ENCODE assay signal across 23 cellular contexts in genomic region chr10:34217524-34217923, GRCh38.
DNase-seq lines count a peak whose midpoint lies in the region; FAIRE-seq and TF ChIP-seq lines count a peak whose summit lies in the region.
"Had no signal": no experiment of that assay in that cellular context is flagged by ENCODE, and none has a peak within 500 bp of the region (broad histone marks: within the 10 kb centered on the region; RNA-seq: fewer than 3 reads in every experiment).

No MANE protein-coding gene starts in this region.

- no peak overlapping the region for H3K4me3 ChIP-seq in Caco-2 (ENCODE audit: low read depth, low read length)
- no peak overlapping the region for H3K4me3 ChIP-seq in bronchial epithelial cell (ENCODE audit: low read depth, low read length)
- H3K4me3 ChIP-seq in mesenchymal stem cell (ENCODE audit: insufficient read depth in 1 of 2, low read depth in 1 of 2, low read length in 2 of 2), result no peak overlapping the region
- no peak overlapping the region for H3K4me3 ChIP-seq in hepatocyte

- no TSS peak for BruUV-seq in Caco-2 (replicated peaks; lab: Mats Ljungman, UMichigan)

- H2BK120ac ChIP-seq in mesenchymal stem cell (ENCODE audit: low read depth, low read length), result no peak overlapping the region

- no peak overlapping the region for H3K4me3 Mint-ChIP-seq in Caco-2 (ENCODE audit: unreplicated experiment)
- H3K4me3 Mint-ChIP-seq: CD14-positive monocyte, IgD-negative memory B cell had no signal

- peak overlapping the region; percentile 91 for H4K91ac ChIP-seq in mesenchymal stem cell (ENCODE audit: low read length)

- H2BK12ac ChIP-seq in mesenchymal stem cell (ENCODE audit: low read length in 2 of 2), result peak overlapping the region; percentile 44 to 93

- peaks cover 3% of the 10 kb centered on the region for H3K9me3 Mint-ChIP-seq in Caco-2 (ENCODE audit: unreplicated experiment)
- H3K9me3 Mint-ChIP-seq: CD14-positive monocyte had no signal

- H3K9me3 ChIP-seq in Caco-2, result peaks cover 10% of the 10 kb centered on the region; the same call in 1 of the 2 replicates
- H3K9me3 ChIP-seq in mesenchymal stem cell (ENCODE audit: control insufficient read depth, low read length), result no peaks in the 10 kb centered on the region
- no peaks in the 10 kb centered on the region for H3K9me3 ChIP-seq in hepatocyte (ENCODE audit: low read depth)

- CTCF ChIA-PET in Caco-2 (lab: Charles Lee), result no interaction called here

- H3K79me1 ChIP-seq in mesenchymal stem cell (replicated peaks; ENCODE audit: low read length, poor library complexity, severe bottlenecking), result peaks cover 36% of the 10 kb centered on the region

- FAIRE-seq in bronchial epithelial cell (lab: Jason Lieb, UNC), result no peak
- FAIRE-seq: GM19239 had no signal

- TF ChIP-seq CTCF in Caco-2 (IDR thresholded peaks at IDR 0.05; ENCODE audit: insufficient read depth in 1 of 2, low read depth in 1 of 2, low read length in 1 of 2, severe bottlenecking in 1 of 2, unreplicated experiment in 1 of 2) (no peak), bronchial epithelial cell (IDR thresholded peaks at IDR 0.05; ENCODE audit: insufficient read depth, low read length, severe bottlenecking) (no peak), hepatocyte (IDR thresholded peaks at IDR 0.05; ENCODE audit: poor library complexity) (no peak)

- peak overlapping the region; percentile 10 for H3K27ac Mint-ChIP-seq in Caco-2 (ENCODE audit: unreplicated experiment)
- H3K27ac Mint-ChIP-seq: CD14-positive monocyte, IgD-negative memory B cell had no signal

- no peak overlapping the region for H2BK15ac ChIP-seq in mesenchymal stem cell (ENCODE audit: low read depth, poor library complexity, severe bottlenecking)

- peak overlapping the region; percentile 64 for H4K8ac ChIP-seq in mesenchymal stem cell (ENCODE audit: low read length)

- WGBS in mesenchymal stem cell, result 93% methylated on average over 7 of the region's 7 CpGs
- 88% methylated on average over 7 of the region's 7 CpGs for WGBS in hepatocyte (ENCODE audit: low lambda C conversion rate, missing lambda C conversion rate)

- H3K18ac ChIP-seq in mesenchymal stem cell (ENCODE audit: low read depth in 1 of 2, low read length in 2 of 2), result peak overlapping the region; percentile 69 to 96

- no peak overlapping the region for H3K4me2 ChIP-seq in mesenchymal stem cell (ENCODE audit: low read length, poor library complexity, severe bottlenecking)
- H3K4me2 ChIP-seq in hepatocyte, result no peak overlapping the region

- DNase-seq in Caco-2 (peak; percentile 56 to 61), NCI-H146 treated with DMSO at 0.1 percent for 48 hours (lab: John Stamatoyannopoulos, UW; ENCODE audit: unreplicated experiment) (peak; percentile 33), bronchial epithelial cell (ENCODE audit: low read depth) (peak; percentile 38), mesenchymal stem cell (no peak), NCI-H2107 (lab: John Stamatoyannopoulos, UW) (no peak), SKM-1 (lab: John Stamatoyannopoulos, UW; ENCODE audit: unreplicated experiment) (no peak), hepatocyte (ENCODE audit: low spot score) (no peak)
- DNase-seq: AML-193, DMS153, GDM1, GOT3, Kasumi-1, MM.1S, NCI-H1092 treated with DMSO at 0.1 percent for 48 hours, NCI-H187, NCI-H2171 treated with DMSO at 0.1 percent for 48 hours, NCI-H82, OCI-M1, SHP77, T-helper 1 cell had no signal

- H3K4ac ChIP-seq in mesenchymal stem cell (ENCODE audit: low read depth in 1 of 2, low read length in 2 of 2), result peak overlapping the region; percentile 75 to 88

- no peak overlapping the region for H2AK5ac ChIP-seq in mesenchymal stem cell (ENCODE audit: low read length, severe bottlenecking)

- no peaks in the 10 kb centered on the region for H3K36me3 ChIP-seq in Caco-2 (ENCODE audit: control insufficient read depth, insufficient read depth, low read length)
- no peaks in the 10 kb centered on the region for H3K36me3 ChIP-seq in bronchial epithelial cell (ENCODE audit: control insufficient read depth, insufficient read depth, low read length)
- H3K36me3 ChIP-seq in mesenchymal stem cell (ENCODE audit: control insufficient read depth in 1 of 2, insufficient read depth in 2 of 2, low read depth in 1 of 2, low read length in 2 of 2), result peaks cover 0 to 12% of the 10 kb centered on the region in 2 experiments
- H3K36me3 ChIP-seq in hepatocyte (replicated peaks; ENCODE audit: insufficient read depth, low read depth), result no peaks in the 10 kb centered on the region

- H3K4me1 Mint-ChIP-seq in Caco-2 (ENCODE audit: low read depth, unreplicated experiment), result peaks cover 47% of the 10 kb centered on the region
- H3K4me1 Mint-ChIP-seq: CD14-positive monocyte, IgD-negative memory B cell had no signal

- no peak overlapping the region for H3K9ac ChIP-seq in mesenchymal stem cell (ENCODE audit: low read length)

- peaks cover 55% of the 10 kb centered on the region for H3K4me1 ChIP-seq in Caco-2
- H3K4me1 ChIP-seq in mesenchymal stem cell (ENCODE audit: control insufficient read depth, insufficient read depth, low read depth, low read length), result peaks cover 7% of the 10 kb centered on the region
- H3K4me1 ChIP-seq in hepatocyte (ENCODE audit: insufficient read depth), result peaks cover 27% of the 10 kb centered on the region

- no peaks in the 10 kb centered on the region for H3K27me3 Mint-ChIP-seq in Caco-2 (ENCODE audit: insufficient read depth, unreplicated experiment)
- H3K27me3 Mint-ChIP-seq: IgD-negative memory B cell had no signal

- H3K36me3 Mint-ChIP-seq in Caco-2 (ENCODE audit: insufficient read depth, unreplicated experiment), result peaks cover 13% of the 10 kb centered on the region
- H3K36me3 Mint-ChIP-seq: CD14-positive monocyte, IgD-negative memory B cell had no signal

- no peak overlapping the region for H3K14ac ChIP-seq in mesenchymal stem cell (ENCODE audit: low read length in 2 of 2)

- H3K23ac ChIP-seq in mesenchymal stem cell (ENCODE audit: low read length in 2 of 2), result no peak overlapping the region

- H2AFZ ChIP-seq in mesenchymal stem cell (ENCODE audit: low read depth, low read length) (no peak overlapping the region), hepatocyte (no peak overlapping the region)

- no peaks in the 10 kb centered on the region for H3K9me2 ChIP-seq in hepatocyte (replicated peaks; ENCODE audit: insufficient read depth)

- H2BK5ac ChIP-seq in mesenchymal stem cell (ENCODE audit: low read depth, low read length, poor library complexity, severe bottlenecking), result no peak overlapping the region

- H4K20me1 ChIP-seq in hepatocyte (ENCODE audit: insufficient read depth, poor library complexity, severe bottlenecking), result no peaks in the 10 kb centered on the region

- no peaks in the 10 kb centered on the region for H3K79me2 ChIP-seq in hepatocyte

- H3K27ac ChIP-seq in mesenchymal stem cell (ENCODE audit: low read length, poor library complexity, severe bottlenecking), result no peak overlapping the region
- no peak overlapping the region for H3K27ac ChIP-seq in hepatocyte

- POLR2A ChIA-PET in Caco-2 (lab: Charles Lee), result no interaction called here

- no peaks in the 10 kb centered on the region for H3K27me3 ChIP-seq in Caco-2 (replicated peaks; ENCODE audit: control insufficient read depth, insufficient read depth, low read length)
- H3K27me3 ChIP-seq in bronchial epithelial cell (ENCODE audit: control insufficient read depth, insufficient read depth, low read length), result no peaks in the 10 kb centered on the region
- H3K27me3 ChIP-seq in mesenchymal stem cell (ENCODE audit: control insufficient read depth in 1 of 2, insufficient read depth in 1 of 2, low read length in 2 of 2), result no peaks in the 10 kb centered on the region
- H3K27me3 ChIP-seq in hepatocyte, result no peaks in the 10 kb centered on the region

- intact Hi-C loops in Caco-2 (cut with micrococcal nuclease; ENCODE audit: unreplicated experiment), result loop anchor here (1.0 to 10.0 kb wide), 5 partner anchors 14 to 1023 kb away; partner anchors contain the start of gene NRP1

Comparison
In these comparisons a context has a peak if more than half of its experiments do, and no peak if none do; other contexts are left out.
1. DNase-seq: peak in Caco-2 (2 of 2), NCI-H146 treated with DMSO at 0.1 percent for 48 hours (single experiment) and bronchial epithelial cell (single experiment); none in mesenchymal stem cell (single experiment), NCI-H2107 (single experiment), SKM-1 (single experiment) and hepatocyte (single experiment).